In the genomic region with DNA sequence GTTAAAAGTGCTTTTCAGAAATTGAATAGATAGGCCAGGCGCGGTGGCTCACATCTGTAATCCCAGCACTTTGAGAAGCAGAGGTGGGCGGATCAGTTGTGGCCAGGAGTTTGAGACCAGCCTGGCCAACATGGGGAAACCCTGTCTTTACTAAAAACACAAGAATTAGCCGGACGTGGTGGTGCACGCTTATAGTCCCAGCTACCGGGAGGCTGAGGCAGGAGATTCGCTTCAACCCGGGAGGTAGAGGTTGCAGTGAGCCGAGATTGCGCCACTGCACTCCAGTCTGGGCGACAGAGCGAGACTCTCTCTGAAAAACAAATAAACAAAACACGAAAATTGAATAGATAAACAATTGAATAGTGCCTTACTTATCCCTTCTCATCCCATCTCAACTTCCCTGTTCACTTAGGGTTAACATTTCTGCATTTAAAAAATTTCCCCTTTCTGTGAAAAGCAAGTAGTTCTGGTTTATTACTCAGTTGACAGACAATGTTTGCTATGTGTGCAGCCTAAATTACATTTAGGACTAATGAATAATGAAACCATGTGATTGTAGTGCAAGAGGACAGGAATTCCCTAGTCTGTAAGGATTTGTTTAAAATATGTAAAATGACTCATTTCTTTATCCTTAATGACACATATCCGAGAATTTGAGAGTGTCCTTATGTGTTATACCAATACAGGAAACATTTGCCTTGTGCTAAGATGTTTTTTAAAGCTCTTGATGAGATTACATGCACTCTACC, we compare ENCODE assay signal across 1 cellular context.
TF ChIP-seq lines count a peak whose summit lies in the region.

No MANE protein-coding gene starts in this region.

TF ChIP-seq in GM23338, 12 proteins besides CTCF, POLR2A, EP300 and RAD21 (continued from another document):
- TF ChIP-seq, protein P1, sequence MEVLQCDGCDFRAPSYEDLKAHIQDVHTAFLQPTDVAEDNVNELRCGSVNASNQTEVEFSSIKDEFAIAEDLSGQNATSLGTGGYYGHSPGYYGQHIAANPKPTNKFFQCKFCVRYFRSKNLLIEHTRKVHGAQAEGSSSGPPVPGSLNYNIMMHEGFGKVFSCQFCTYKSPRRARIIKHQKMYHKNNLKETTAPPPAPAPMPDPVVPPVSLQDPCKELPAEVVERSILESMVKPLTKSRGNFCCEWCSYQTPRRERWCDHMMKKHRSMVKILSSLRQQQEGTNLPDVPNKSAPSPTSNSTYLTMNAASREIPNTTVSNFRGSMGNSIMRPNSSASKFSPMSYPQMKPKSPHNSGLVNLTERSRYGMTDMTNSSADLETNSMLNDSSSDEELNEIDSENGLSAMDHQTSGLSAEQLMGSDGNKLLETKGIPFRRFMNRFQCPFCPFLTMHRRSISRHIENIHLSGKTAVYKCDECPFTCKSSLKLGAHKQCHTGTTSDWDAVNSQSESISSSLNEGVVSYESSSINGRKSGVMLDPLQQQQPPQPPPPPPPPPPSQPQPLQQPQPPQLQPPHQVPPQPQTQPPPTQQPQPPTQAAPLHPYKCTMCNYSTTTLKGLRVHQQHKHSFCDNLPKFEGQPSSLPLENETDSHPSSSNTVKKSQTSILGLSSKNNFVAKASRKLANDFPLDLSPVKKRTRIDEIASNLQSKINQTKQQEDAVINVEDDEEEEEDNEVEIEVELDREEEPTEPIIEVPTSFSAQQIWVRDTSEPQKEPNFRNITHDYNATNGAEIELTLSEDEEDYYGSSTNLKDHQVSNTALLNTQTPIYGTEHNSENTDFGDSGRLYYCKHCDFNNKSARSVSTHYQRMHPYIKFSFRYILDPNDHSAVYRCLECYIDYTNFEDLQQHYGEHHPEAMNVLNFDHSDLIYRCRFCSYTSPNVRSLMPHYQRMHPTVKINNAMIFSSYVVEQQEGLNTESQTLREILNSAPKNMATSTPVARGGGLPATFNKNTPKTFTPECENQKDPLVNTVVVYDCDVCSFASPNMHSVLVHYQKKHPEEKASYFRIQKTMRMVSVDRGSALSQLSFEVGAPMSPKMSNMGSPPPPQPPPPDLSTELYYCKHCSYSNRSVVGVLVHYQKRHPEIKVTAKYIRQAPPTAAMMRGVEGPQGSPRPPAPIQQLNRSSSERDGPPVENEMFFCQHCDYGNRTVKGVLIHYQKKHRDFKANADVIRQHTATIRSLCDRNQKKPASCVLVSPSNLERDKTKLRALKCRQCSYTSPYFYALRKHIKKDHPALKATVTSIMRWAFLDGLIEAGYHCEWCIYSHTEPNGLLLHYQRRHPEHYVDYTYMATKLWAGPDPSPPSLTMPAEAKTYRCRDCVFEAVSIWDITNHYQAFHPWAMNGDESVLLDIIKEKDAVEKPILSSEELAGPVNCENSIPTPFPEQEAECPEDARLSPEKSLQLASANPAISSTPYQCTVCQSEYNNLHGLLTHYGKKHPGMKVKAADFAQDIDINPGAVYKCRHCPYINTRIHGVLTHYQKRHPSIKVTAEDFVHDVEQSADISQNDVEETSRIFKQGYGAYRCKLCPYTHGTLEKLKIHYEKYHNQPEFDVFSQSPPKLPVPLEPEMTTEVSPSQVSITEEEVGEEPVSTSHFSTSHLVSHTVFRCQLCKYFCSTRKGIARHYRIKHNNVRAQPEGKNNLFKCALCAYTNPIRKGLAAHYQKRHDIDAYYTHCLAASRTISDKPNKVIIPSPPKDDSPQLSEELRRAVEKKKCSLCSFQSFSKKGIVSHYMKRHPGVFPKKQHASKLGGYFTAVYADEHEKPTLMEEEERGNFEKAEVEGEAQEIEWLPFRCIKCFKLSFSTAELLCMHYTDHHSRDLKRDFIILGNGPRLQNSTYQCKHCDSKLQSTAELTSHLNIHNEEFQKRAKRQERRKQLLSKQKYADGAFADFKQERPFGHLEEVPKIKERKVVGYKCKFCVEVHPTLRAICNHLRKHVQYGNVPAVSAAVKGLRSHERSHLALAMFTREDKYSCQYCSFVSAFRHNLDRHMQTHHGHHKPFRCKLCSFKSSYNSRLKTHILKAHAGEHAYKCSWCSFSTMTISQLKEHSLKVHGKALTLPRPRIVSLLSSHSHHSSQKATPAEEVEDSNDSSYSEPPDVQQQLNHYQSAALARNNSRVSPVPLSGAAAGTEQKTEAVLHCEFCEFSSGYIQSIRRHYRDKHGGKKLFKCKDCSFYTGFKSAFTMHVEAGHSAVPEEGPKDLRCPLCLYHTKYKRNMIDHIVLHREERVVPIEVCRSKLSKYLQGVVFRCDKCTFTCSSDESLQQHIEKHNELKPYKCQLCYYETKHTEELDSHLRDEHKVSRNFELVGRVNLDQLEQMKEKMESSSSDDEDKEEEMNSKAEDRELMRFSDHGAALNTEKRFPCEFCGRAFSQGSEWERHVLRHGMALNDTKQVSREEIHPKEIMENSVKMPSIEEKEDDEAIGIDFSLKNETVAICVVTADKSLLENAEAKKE (CRISPR knock-in tag; IDR thresholded peaks at IDR 0.05), result no peak
- no peak for TF ChIP-seq EZH2 (IDR thresholded peaks at IDR 0.05; ENCODE audit: low read depth, unreplicated experiment)
- TF ChIP-seq JUNB (IDR thresholded peaks at IDR 0.05; ENCODE audit: unreplicated experiment), result no peak
- TF ChIP-seq, protein P2, sequence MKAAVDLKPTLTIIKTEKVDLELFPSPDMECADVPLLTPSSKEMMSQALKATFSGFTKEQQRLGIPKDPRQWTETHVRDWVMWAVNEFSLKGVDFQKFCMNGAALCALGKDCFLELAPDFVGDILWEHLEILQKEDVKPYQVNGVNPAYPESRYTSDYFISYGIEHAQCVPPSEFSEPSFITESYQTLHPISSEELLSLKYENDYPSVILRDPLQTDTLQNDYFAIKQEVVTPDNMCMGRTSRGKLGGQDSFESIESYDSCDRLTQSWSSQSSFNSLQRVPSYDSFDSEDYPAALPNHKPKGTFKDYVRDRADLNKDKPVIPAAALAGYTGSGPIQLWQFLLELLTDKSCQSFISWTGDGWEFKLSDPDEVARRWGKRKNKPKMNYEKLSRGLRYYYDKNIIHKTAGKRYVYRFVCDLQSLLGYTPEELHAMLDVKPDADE (IDR thresholded peaks at IDR 0.05), result no peak
- no peak for TF ChIP-seq ZNF114 (CRISPR knock-in tag; IDR thresholded peaks at IDR 0.05)
TF ChIP-seq in GM23338: peak in this region for 0.
